ENCODE assay signal across 8 cellular contexts in genomic region chr1:174998569-174999215, GRCh38. TPM values are rescaled to one million over a fixed set of nuclear protein-coding genes. Genes with fewer than 3 reads are reported as not detected.
A peak's percentile ranks its signal among the peaks of the same experiment; 100 is the strongest.
DNase-seq lines count a peak whose midpoint lies in the region; ATAC-seq and TF ChIP-seq lines count a peak whose summit lies in the region.

No MANE protein-coding gene starts in this region.

- peak; percentile 98 for TF ChIP-seq CTCF in CD14-positive monocyte (IDR thresholded peaks at IDR 0.05)
- peak; percentile 71 to 96 (median 88) for TF ChIP-seq CTCF in Peyer's patch (IDR thresholded peaks at IDR 0.05)

- H3K4me1 Mint-ChIP-seq in CD14-positive monocyte: peaks cover 34% of the 10 kb centered on the region

- TF ChIP-seq POLR2A in Peyer's patch (IDR thresholded peaks at IDR 0.05): no peak

- DNase-seq in CD14-positive monocyte (ENCODE audit: low spot score) (no peak), LoVo (ENCODE audit: low spot score) (peak; percentile 79), Peyer's patch (peak in 2 of 3 donors; percentile 59 to 77), astrocyte of the hippocampus (ENCODE audit: low read depth, low spot score) (peak; percentile 74)

- H3K36me3 ChIP-seq in Peyer's patch (no peaks in the 10 kb centered on the region), iPS-18a (ENCODE audit: control insufficient read depth, low read depth, low read length) (peaks cover 6% of the 10 kb centered on the region)

- intact Hi-C loops in CD14-positive monocyte (cut with micrococcal nuclease): loop anchor here (2.0 to 10.0 kb wide), 3 partner anchors 24 to 974 kb away; partner anchors contain the start of genes MRPS14 (in 1 of the 2) and RC3H1 (in 1 of the 2)

- H3K9me3 Mint-ChIP-seq in CD14-positive monocyte: no peaks in the 10 kb centered on the region

- peak overlapping the region; percentile 69 to 92 (median 82) for H3K4me3 ChIP-seq in Peyer's patch
- peak overlapping the region; percentile 98 for H3K4me3 ChIP-seq in iPS-18a (ENCODE audit: low read length)
- peak overlapping the region; percentile 80 to 94 (median 91) for H3K4me3 ChIP-seq in skin epidermis

- H3K4me1 ChIP-seq in Peyer's patch: no peaks in the 10 kb centered on the region
- no peaks in the 10 kb centered on the region for H3K4me1 ChIP-seq in iPS-18a (ENCODE audit: control insufficient read depth, low read depth, low read length)

- no peaks in the 10 kb centered on the region for H3K27me3 ChIP-seq in Peyer's patch
- no peaks in the 10 kb centered on the region for H3K27me3 ChIP-seq in iPS-18a (ENCODE audit: control insufficient read depth, insufficient read depth, low read length)

- no peak overlapping the region for H3K4me3 Mint-ChIP-seq in CD14-positive monocyte

- H3K27ac Mint-ChIP-seq in CD14-positive monocyte: no peak overlapping the region

- H3K36me3 Mint-ChIP-seq in CD14-positive monocyte: peaks cover 16 to 19% of the 10 kb centered on the region in 2 donors

- H3K27ac ChIP-seq in Peyer's patch: peak overlapping the region; percentile 97 to 99 (median 98)
- H3K27ac ChIP-seq in iPS-18a (ENCODE audit: low read length): peak overlapping the region; percentile 98
- H3K27ac ChIP-seq in skin epidermis: peak overlapping the region; percentile 74 to 99 (median 98)

- no peaks in the 10 kb centered on the region for H3K27me3 Mint-ChIP-seq in CD14-positive monocyte (ENCODE audit: low read depth in 3 of 3)

- H3K9ac ChIP-seq in iPS-18a (ENCODE audit: low read length): peak overlapping the region; percentile 98

- peak; percentile 0 for ATAC-seq in GM19035 (IDR thresholded peaks at IDR 0.05; ENCODE audit: unreplicated experiment)
- no peak for ATAC-seq in HG02938 (IDR thresholded peaks at IDR 0.05; ENCODE audit: unreplicated experiment)

- H3K9me3 ChIP-seq in Peyer's patch (no peaks in the 10 kb centered on the region), iPS-18a (ENCODE audit: control insufficient read depth, low read depth, low read length) (no peaks in the 10 kb centered on the region)

RNA-seq across cellular contexts. Expression of gene CACYBP, which starts 1.1 kb away (rescaled TPM):
- 10 to 100 TPM; 74.8 to 86.9 TPM for polyA plus RNA-seq in CD14-positive monocyte
- 100 to 1,000 TPM in 2 of 4 donors, 10 to 100 TPM in 2; 15.3 to 139 (median 89.6) TPM for total RNA-seq in Peyer's patch

RNA-seq across cellular contexts. Expression of gene MRPS14, which starts 24.5 kb away (rescaled TPM):
- 10 to 100 TPM; 48.1 to 53.2 TPM for polyA plus RNA-seq in CD14-positive monocyte
- 10 to 100 TPM; 12.0 to 21.5 (median 15.8) TPM for total RNA-seq in Peyer's patch
